In genomic region chr15:78242128-78242527, GRCh38 we compare ENCODE assay signal across 9 cellular contexts. TPM values are rescaled to one million over a fixed set of nuclear protein-coding genes. Genes with fewer than 3 reads are reported as not detected.
DNase-seq lines count a peak whose midpoint lies in the region; ATAC-seq and TF ChIP-seq lines count a peak whose summit lies in the region.
"Had no signal": no experiment of that assay in that cellular context is flagged by ENCODE, and none has a peak within 500 bp of the region (broad histone marks: within the 10 kb centered on the region; RNA-seq: fewer than 3 reads in every experiment).

No MANE protein-coding gene starts in this region.

- no peaks in the 10 kb centered on the region for H3K9me3 Mint-ChIP-seq in activated T-cell treated with anti-CD3 and anti-CD28 coated beads, Interleukin-2, amount 50 U/mL, for 72 hours
- no peaks in the 10 kb centered on the region for H3K9me3 Mint-ChIP-seq in activated T-cell treated with anti-CD3 and anti-CD28 coated beads, Interleukin-2, amount 50 U/mL, for 24 hours
- H3K9me3 Mint-ChIP-seq in endothelial cell (ENCODE audit: unreplicated experiment): no peaks in the 10 kb centered on the region
- H3K9me3 Mint-ChIP-seq: activated B cell treated with CpG ODN at 0.5 μM for 24 hours had no signal

- no peaks in the 10 kb centered on the region for H3K36me3 ChIP-seq in OCI-LY1 (ENCODE audit: insufficient read depth, low read length)
- H3K36me3 ChIP-seq in gastrocnemius medialis: no peaks in the 10 kb centered on the region

- H3K36me3 Mint-ChIP-seq in activated T-cell treated with anti-CD3 and anti-CD28 coated beads, Interleukin-2, amount 50 U/mL, for 72 hours (ENCODE audit: insufficient read depth in 2 of 2): no peaks in the 10 kb centered on the region
- H3K36me3 Mint-ChIP-seq in activated T-cell treated with anti-CD3 and anti-CD28 coated beads, Interleukin-2, amount 50 U/mL, for 24 hours (ENCODE audit: low read depth): no peaks in the 10 kb centered on the region
- H3K36me3 Mint-ChIP-seq in endothelial cell (ENCODE audit: low read depth, unreplicated experiment): no peaks in the 10 kb centered on the region

- DNase-seq in activated T-cell treated with anti-CD3 and anti-CD28 coated beads, Interleukin-2, amount 50 U/mL, for 72 hours: peak; percentile 25 to 42
- DNase-seq in activated T-cell treated with anti-CD3 and anti-CD28 coated beads, Interleukin-2, amount 50 U/mL, for 24 hours: no peak
- DNase-seq in endothelial cell (ENCODE audit: low spot score) (peak; percentile 63), gastrocnemius medialis (no peak), NCI-H345 treated with DMSO at 0.1 percent for 48 hours (lab: John Stamatoyannopoulos, UW; ENCODE audit: unreplicated experiment) (no peak), NCI-H2107 treated with DMSO at 0.1 percent for 48 hours (lab: John Stamatoyannopoulos, UW; ENCODE audit: unreplicated experiment) (no peak)
- DNase-seq in activated CD4-positive, CD25-positive, alpha-beta regulatory T cell treated with anti-CD3 and anti-CD28 coated beads, Interleukin-2, amount 50 U/mL, for 72 hours: no peak
- DNase-seq: activated B cell treated with CpG ODN at 0.5 μM for 24 hours had no signal

- H3K9ac ChIP-seq in OCI-LY1 (ENCODE audit: low read length): no peak overlapping the region

- no peak for ATAC-seq in activated T-cell treated with anti-CD3 and anti-CD28 coated beads, Interleukin-2, amount 50 U/mL, for 72 hours (replicated peaks in 1 of 2)
- peak in 1 of 2 donors; percentile 48 for ATAC-seq in gastrocnemius medialis

- no peak overlapping the region for H3K4me3 ChIP-seq in OCI-LY1 (ENCODE audit: low read depth, low read length, poor library complexity, severe bottlenecking)
- no peak overlapping the region for H3K4me3 ChIP-seq in gastrocnemius medialis

- H2AFZ ChIP-seq in OCI-LY1 (ENCODE audit: low read length): no peak overlapping the region

- no peak for TF ChIP-seq POLR2A in gastrocnemius medialis (IDR thresholded peaks at IDR 0.05)

- H3K4me3 Mint-ChIP-seq in activated T-cell treated with anti-CD3 and anti-CD28 coated beads, Interleukin-2, amount 50 U/mL, for 72 hours: no peak overlapping the region
- H3K4me3 Mint-ChIP-seq in activated T-cell treated with anti-CD3 and anti-CD28 coated beads, Interleukin-2, amount 50 U/mL, for 24 hours: no peak overlapping the region
- H3K4me3 Mint-ChIP-seq in endothelial cell (ENCODE audit: unreplicated experiment): no peak overlapping the region
- H3K4me3 Mint-ChIP-seq: activated B cell treated with CpG ODN at 0.5 μM for 24 hours had no signal

- H3K27me3 Mint-ChIP-seq in activated T-cell treated with anti-CD3 and anti-CD28 coated beads, Interleukin-2, amount 50 U/mL, for 72 hours (ENCODE audit: low read depth): no peaks in the 10 kb centered on the region
- H3K27me3 Mint-ChIP-seq in activated T-cell treated with anti-CD3 and anti-CD28 coated beads, Interleukin-2, amount 50 U/mL, for 24 hours: no peaks in the 10 kb centered on the region
- H3K27me3 Mint-ChIP-seq in endothelial cell (ENCODE audit: unreplicated experiment): no peaks in the 10 kb centered on the region
- H3K27me3 Mint-ChIP-seq: activated B cell treated with CpG ODN at 0.5 μM for 24 hours had no signal

- H3K27ac ChIP-seq in OCI-LY1 (ENCODE audit: low read depth, low read length, poor library complexity, severe bottlenecking) (no peak overlapping the region), gastrocnemius medialis (no peak overlapping the region)

- intact Hi-C loops in gastrocnemius medialis (cut with DNase I; ENCODE audit: low total_unique reads): loop anchor here (1.0 to 5.0 kb wide), 2 partner anchors 65 to 275 kb away; no protein-coding TSS in a partner anchor

- H3K4me1 ChIP-seq in OCI-LY1 (ENCODE audit: insufficient read depth, low read length, severe bottlenecking) (no peaks in the 10 kb centered on the region), gastrocnemius medialis (peaks cover 0 to 7% of the 10 kb centered on the region in 2 donors)

- H4K20me1 ChIP-seq in OCI-LY1 (ENCODE audit: insufficient read depth, low read length): no peaks in the 10 kb centered on the region

- H3K27me3 ChIP-seq in OCI-LY1 (ENCODE audit: insufficient read depth, low read length) (no peaks in the 10 kb centered on the region), gastrocnemius medialis (no peaks in the 10 kb centered on the region)

- TF ChIP-seq CTCF in OCI-LY1 (IDR thresholded peaks at IDR 0.05; ENCODE audit: low read length): peak; percentile 48
- TF ChIP-seq CTCF in endothelial cell (IDR thresholded peaks at IDR 0.05; ENCODE audit: unreplicated experiment): peak; percentile 32
- TF ChIP-seq CTCF in gastrocnemius medialis (IDR thresholded peaks at IDR 0.05 in 4 of 5, conservative IDR thresholded peaks at IDR 0.05 in 1 of 5): peak in 3 of 5 experiments; percentile 15 to 50 (median 32)

- H3K27ac Mint-ChIP-seq in activated T-cell treated with anti-CD3 and anti-CD28 coated beads, Interleukin-2, amount 50 U/mL, for 72 hours: no peak overlapping the region
- H3K27ac Mint-ChIP-seq in activated T-cell treated with anti-CD3 and anti-CD28 coated beads, Interleukin-2, amount 50 U/mL, for 24 hours: no peak overlapping the region
- no peak overlapping the region for H3K27ac Mint-ChIP-seq in endothelial cell (ENCODE audit: unreplicated experiment)
- H3K27ac Mint-ChIP-seq: activated B cell treated with CpG ODN at 0.5 μM for 24 hours had no signal

- H3F3A ChIP-seq in OCI-LY1 (ENCODE audit: insufficient read depth, low read length): no peaks in the 10 kb centered on the region

- no peaks in the 10 kb centered on the region for H3K9me2 ChIP-seq in OCI-LY1 (ENCODE audit: low read depth, low read length)

- peaks cover 5% of the 10 kb centered on the region for H3K4me1 Mint-ChIP-seq in activated T-cell treated with anti-CD3 and anti-CD28 coated beads, Interleukin-2, amount 50 U/mL, for 72 hours (ENCODE audit: low read depth)
- H3K4me1 Mint-ChIP-seq in activated T-cell treated with anti-CD3 and anti-CD28 coated beads, Interleukin-2, amount 50 U/mL, for 24 hours (ENCODE audit: low read depth): peaks cover 3% of the 10 kb centered on the region
- H3K4me1 Mint-ChIP-seq in endothelial cell (ENCODE audit: unreplicated experiment): no peaks in the 10 kb centered on the region

- H3K79me2 ChIP-seq in OCI-LY1 (ENCODE audit: insufficient read depth, low read length): no peaks in the 10 kb centered on the region

- H3K4me2 ChIP-seq in OCI-LY1 (ENCODE audit: low read length): no peak overlapping the region

- in situ Hi-C loops in gastrocnemius medialis (cut with MboI; ENCODE audit: low sequenced_read_pairs in 4 of 4): loop anchor here (5.0 to 25.0 kb wide), 4 partner anchors 67 to 285 kb away; no protein-coding TSS in a partner anchor

- no peaks in the 10 kb centered on the region for H3K9me3 ChIP-seq in OCI-LY1 (ENCODE audit: low read length)
- no peaks in the 10 kb centered on the region for H3K9me3 ChIP-seq in gastrocnemius medialis

RNA-seq across cellular contexts. Expression of gene ACSBG1, which starts 7.8 kb away (rescaled TPM):
- under 1 TPM in 1 of 2 donors, not detected in 1; 0.32 TPM for total RNA-seq in activated T-cell treated with anti-CD3 and anti-CD28 coated beads, Interleukin-2, amount 50 U/mL, for 72 hours
- total RNA-seq in endothelial cell (ENCODE audit: unreplicated experiment) (0.13 TPM), gastrocnemius medialis (1 to 10 TPM in 1 of 4 donors, not detected in 3; 1.9 TPM)

RNA-seq across cellular contexts. Expression of gene DNAJA4, which starts 22.2 kb away (rescaled TPM):
- 10 to 100 TPM; 30.7 to 36.4 TPM for total RNA-seq in activated T-cell treated with anti-CD3 and anti-CD28 coated beads, Interleukin-2, amount 50 U/mL, for 72 hours
- total RNA-seq in endothelial cell (ENCODE audit: unreplicated experiment): 2.1 TPM
- 100 to 1,000 TPM in 1 of 4 donors, 10 to 100 TPM in 3; 13.7 to 120 (median 37.8) TPM for total RNA-seq in gastrocnemius medialis

RNA-seq across cellular contexts. Expression of gene SKIC8, which starts 57.3 kb away (rescaled TPM):
- 10 to 100 TPM; 31.0 to 31.3 TPM for total RNA-seq in activated T-cell treated with anti-CD3 and anti-CD28 coated beads, Interleukin-2, amount 50 U/mL, for 72 hours
- total RNA-seq in endothelial cell (ENCODE audit: unreplicated experiment) (43.9 TPM), gastrocnemius medialis (10 to 100 TPM; 36.9 to 48.6 (median 42.7) TPM)

Comparison
In these comparisons a context has a peak if more than half of its experiments do, and no peak if none do; other contexts are left out.
1. DNase-seq: peak in activated T-cell treated with anti-CD3 and anti-CD28 coated beads, Interleukin-2, amount 50 U/mL, for 72 hours (2 of 2) and endothelial cell (single experiment); none in activated T-cell treated with anti-CD3 and anti-CD28 coated beads, Interleukin-2, amount 50 U/mL, for 24 hours (single experiment), gastrocnemius medialis (0 of 2), NCI-H345 treated with DMSO at 0.1 percent for 48 hours (single experiment), NCI-H2107 treated with DMSO at 0.1 percent for 48 hours (single experiment) and activated CD4-positive, CD25-positive, alpha-beta regulatory T cell treated with anti-CD3 and anti-CD28 coated beads, Interleukin-2, amount 50 U/mL, for 72 hours (single experiment).
2. Peak in every context shown above with its lines, with median percentiles within 50 percentile points of each other: CTCF ChIP-seq.